ENCODE assay signal across 9 cellular contexts in the genomic region with DNA sequence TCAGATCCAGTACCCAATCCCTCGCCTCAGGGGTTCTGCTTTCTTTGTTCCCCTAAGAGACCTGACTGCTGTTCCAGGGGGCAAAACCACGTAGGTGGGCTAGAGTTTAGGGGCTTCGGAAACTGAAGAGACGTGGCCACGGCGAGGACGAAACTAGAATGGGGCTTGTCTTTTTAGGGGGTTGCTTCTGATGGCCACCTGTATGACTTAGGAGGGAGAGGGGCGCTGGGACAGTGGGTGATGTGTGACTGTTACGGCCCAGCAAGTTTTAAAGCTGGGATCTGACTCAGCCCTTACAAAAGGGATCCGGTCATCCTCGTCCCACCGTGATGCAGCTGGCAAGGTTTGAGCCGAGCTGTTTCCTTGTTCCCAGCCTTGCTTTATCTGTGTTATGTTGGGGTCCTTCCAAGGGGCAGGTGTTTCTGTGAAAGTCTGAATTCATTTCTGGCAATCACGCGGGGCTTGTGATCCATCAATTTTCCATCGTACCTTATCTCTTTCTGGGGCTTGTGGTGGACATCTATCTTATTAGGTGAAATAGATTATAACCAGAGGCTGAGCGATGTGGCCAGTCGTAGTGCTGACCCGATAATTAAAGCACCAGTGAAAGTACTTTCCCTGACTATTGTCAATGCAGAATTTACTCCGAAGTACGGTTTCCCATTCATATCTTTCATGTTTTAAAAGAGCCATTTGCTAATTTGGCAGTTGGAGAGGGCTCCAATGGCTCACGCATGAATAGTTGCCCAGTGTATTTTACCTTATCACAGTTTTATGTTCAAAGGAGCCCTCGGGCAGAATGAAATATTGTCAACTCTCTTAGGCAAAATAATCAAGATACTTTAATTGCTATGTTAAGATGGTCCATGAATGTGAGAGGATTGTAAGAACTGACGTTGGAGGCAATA. TPM values are rescaled to one million over a fixed set of nuclear protein-coding genes. Genes with fewer than 3 reads are reported as not detected.
A peak's percentile ranks its signal among the peaks of the same experiment; 100 is the strongest.
DNase-seq lines count a peak whose midpoint lies in the region; ATAC-seq and TF ChIP-seq lines count a peak whose summit lies in the region.
"Had no signal": no experiment of that assay in that cellular context is flagged by ENCODE, and none has a peak within 500 bp of the region (broad histone marks: within the 10 kb centered on the region; RNA-seq: fewer than 3 reads in every experiment).

No MANE protein-coding gene starts in this region.

- peaks cover 2% of the 10 kb centered on the region for H3K27me3 ChIP-seq in WERI-Rb-1 (ENCODE audit: insufficient read depth, low read depth, severe bottlenecking)
- peaks cover 64% of the 10 kb centered on the region for H3K27me3 ChIP-seq in cardiac muscle cell
- H3K27me3 ChIP-seq: BLaER1 had no signal

- no peaks in the 10 kb centered on the region for H3K4me1 ChIP-seq in cardiac muscle cell (ENCODE audit: low read depth)
- H3K4me1 ChIP-seq: BLaER1 had no signal

- DNase-seq in NCI-H146 (lab: John Stamatoyannopoulos, UW) (peak; percentile 11), NCI-H146 treated with DMSO at 0.1 percent for 48 hours (lab: John Stamatoyannopoulos, UW; ENCODE audit: unreplicated experiment) (no peak), WERI-Rb-1 (no peak), cardiac muscle cell (ENCODE audit: low read depth in 1 of 2, low spot score in 1 of 2) (peak; percentile 9 to 16), posterior cingulate gyrus (peak in 7 of 10 donors; percentile 12 to 78 (median 40)), UCSD-AML1 (lab: John Stamatoyannopoulos, UW; ENCODE audit: unreplicated experiment) (no peak)

- intact Hi-C loops in posterior cingulate gyrus (cut with DNase I), result loop anchor here (5.0 kb wide), 1 partner anchor 76 kb away; no protein-coding TSS in a partner anchor

- no peaks in the 10 kb centered on the region for H3K36me3 ChIP-seq in WERI-Rb-1
- no peaks in the 10 kb centered on the region for H3K36me3 ChIP-seq in cardiac muscle cell
- H3K36me3 ChIP-seq: BLaER1 had no signal

- no peaks in the 10 kb centered on the region for H3K9me3 ChIP-seq in WERI-Rb-1 (ENCODE audit: severe bottlenecking)
- no peaks in the 10 kb centered on the region for H3K9me3 ChIP-seq in cardiac muscle cell (ENCODE audit: low read depth)

- H3K27ac ChIP-seq in WERI-Rb-1 (no peak overlapping the region), cardiac muscle cell (no peak overlapping the region)
- H3K27ac ChIP-seq: BLaER1 had no signal

- ATAC-seq in GM19395 (IDR thresholded peaks at IDR 0.05; ENCODE audit: unreplicated experiment) (no peak), HG02610 (IDR thresholded peaks at IDR 0.05; ENCODE audit: unreplicated experiment) (no peak)

- TF ChIP-seq CTCF in WERI-Rb-1 (IDR thresholded peaks at IDR 0.05; ENCODE audit: low read depth, low read length), result no peak
- TF ChIP-seq CTCF in cardiac muscle cell (IDR thresholded peaks at IDR 0.05; ENCODE audit: low read depth, low read length), result no peak

- H3K4me3 ChIP-seq in WERI-Rb-1 (ENCODE audit: low read depth, low read length), result peak overlapping the region; percentile 40
- peak overlapping the region; percentile 67 for H3K4me3 ChIP-seq in cardiac muscle cell
- H3K4me3 ChIP-seq: BLaER1 had no signal

RNA-seq across cellular contexts. Expression of gene MET, which starts 0.9 kb away (rescaled TPM):
- total RNA-seq in cardiac muscle cell, result 0.88 and 1.8 TPM in 2 replicates
- polyA plus RNA-seq in cardiac muscle cell, result 1.9 and 2.6 TPM in 2 replicates

Comparison
In these comparisons a context has a peak if more than half of its experiments do, and no peak if none do; other contexts are left out.
1. DNase-seq: peak in NCI-H146 (single experiment), cardiac muscle cell (2 of 2) and posterior cingulate gyrus (7 of 10); none in NCI-H146 treated with DMSO at 0.1 percent for 48 hours (single experiment), WERI-Rb-1 (single experiment) and UCSD-AML1 (single experiment).